In genomic region chr15:24878153-24878552, GRCh38 we compare ENCODE assay signal across 1 cellular context.
A peak's percentile ranks its signal among the peaks of the same experiment; 100 is the strongest.
TF ChIP-seq lines count a peak whose summit lies in the region.

No MANE protein-coding gene starts in this region.

TF ChIP-seq in K562, 482 proteins besides CTCF, POLR2A, EP300 and RAD21 (continued from another document):
- TF ChIP-seq ZBTB40 (IDR thresholded peaks at IDR 0.05) (0 out of 2 replicates have a peak, but pooled peaks have one; percentile 47), ZBTB40 (CRISPR knock-in tag; IDR thresholded peaks at IDR 0.05) (no peak), CBX1 (IDR thresholded peaks at IDR 0.05; ENCODE audit: low read depth) (peak; percentile 36; the same call in 1 of the 2 replicates), POLR2G (IDR thresholded peaks at IDR 0.05; ENCODE audit: low read depth, low read length) (peak; percentile 55)
- TF ChIP-seq, protein P1, sequence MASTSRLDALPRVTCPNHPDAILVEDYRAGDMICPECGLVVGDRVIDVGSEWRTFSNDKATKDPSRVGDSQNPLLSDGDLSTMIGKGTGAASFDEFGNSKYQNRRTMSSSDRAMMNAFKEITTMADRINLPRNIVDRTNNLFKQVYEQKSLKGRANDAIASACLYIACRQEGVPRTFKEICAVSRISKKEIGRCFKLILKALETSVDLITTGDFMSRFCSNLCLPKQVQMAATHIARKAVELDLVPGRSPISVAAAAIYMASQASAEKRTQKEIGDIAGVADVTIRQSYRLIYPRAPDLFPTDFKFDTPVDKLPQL (IDR thresholded peaks at IDR 0.05; ENCODE audit: extremely low read depth, insufficient read length) = no peak
